In genomic region chr10:52486840-52487611, GRCh38 we compare ENCODE assay signal across 16 cellular contexts.
DNase-seq lines count a peak whose midpoint lies in the region; ATAC-seq, FAIRE-seq and TF ChIP-seq lines count a peak whose summit lies in the region.
"Had no signal": no experiment of that assay in that cellular context is flagged by ENCODE, and none has a peak within 500 bp of the region (broad histone marks: within the 10 kb centered on the region; RNA-seq: fewer than 3 reads in every experiment).

No MANE protein-coding gene starts in this region.

- H3K4me3 ChIP-seq in Caco-2 (ENCODE audit: low read depth, low read length) (no peak overlapping the region), PC-9 (no peak overlapping the region), psoas muscle (no peak overlapping the region), HepG2 (replicated peaks in 1 of 3; ENCODE audit: insufficient read depth in 1 of 3, low read depth in 2 of 3, low read length in 3 of 3) (no peak overlapping the region)
- H3K4me3 ChIP-seq: Peyer's patch had no signal

- no peaks in the 10 kb centered on the region for H3K36me3 Mint-ChIP-seq in Caco-2 (ENCODE audit: insufficient read depth, unreplicated experiment)

- BruUV-seq in Caco-2 (replicated peaks; lab: Mats Ljungman, UMichigan) (no TSS peak), PC-9 (replicated peaks; lab: Mats Ljungman, UMichigan) (TSS peak; percentile 80), HepG2 (replicated peaks; lab: Mats Ljungman, UMichigan) (no TSS peak)

- TF ChIP-seq EP300 in HepG2 (IDR thresholded peaks at IDR 0.05; ENCODE audit: low read depth in 2 of 2, low read length in 2 of 2) (no peak), HepG2 (CRISPR knock-in tag; IDR thresholded peaks at IDR 0.05; ENCODE audit: borderline replicate concordance) (no peak)

- no peaks in the 10 kb centered on the region for H3K27me3 Mint-ChIP-seq in Caco-2 (ENCODE audit: insufficient read depth, unreplicated experiment)

- DNase-seq in Caco-2 (no peak), PC-9 (peak; percentile 15 to 84), epithelial cell of prostate (ENCODE audit: low read depth, low spot score) (peak; percentile 66), psoas muscle (no peak), HepG2 (ENCODE audit: low spot score) (no peak), DMS 273 (lab: John Stamatoyannopoulos, UW; ENCODE audit: unreplicated experiment) (no peak)
- DNase-seq: activated CD4-positive, CD25-positive, alpha-beta regulatory T cell; activated effector memory CD4-positive, alpha-beta T cell treated with Interleukin-2 at 50 U/mL for 16 hours; H7; kidney; NCI-H2029 treated with DMSO at 0.1 percent for 48 hours; Peyer's patch; posterior cingulate gyrus had no signal

- no peak for TF ChIP-seq POLR2A in HepG2 (IDR thresholded peaks at IDR 0.05; ENCODE audit: insufficient read depth in 1 of 2, low read depth in 2 of 2, low read length in 2 of 2)

- peaks cover 4% of the 10 kb centered on the region; the same call in 1 of the 2 replicates for H3F3A ChIP-seq in PC-9 (ENCODE audit: insufficient read depth, low read depth)

- H2AFZ ChIP-seq in PC-9 (0 out of 2 replicates have a peak overlapping the region, but pooled peaks have one; percentile 4), HepG2 (ENCODE audit: low read length) (no peak overlapping the region)

- H3K9ac ChIP-seq in HepG2 (ENCODE audit: insufficient read depth, low read depth, low read length): no peak overlapping the region

- no peaks in the 10 kb centered on the region for H4K20me1 ChIP-seq in PC-9 (ENCODE audit: insufficient read depth)
- H4K20me1 ChIP-seq in HepG2 (ENCODE audit: insufficient read depth, low read length): no peaks in the 10 kb centered on the region

- peak overlapping the region; percentile 39 for H3K27ac Mint-ChIP-seq in Caco-2 (ENCODE audit: unreplicated experiment)

- H3K4me1 Mint-ChIP-seq in Caco-2 (ENCODE audit: low read depth, unreplicated experiment): peaks cover 36% of the 10 kb centered on the region

- POLR2A ChIA-PET in Caco-2 (lab: Charles Lee) (interaction anchor here (1.9 kb wide), 1 partner anchor 173 kb away, joined by 6 read pairs; the partner anchor contains the start of gene DKK1), PC-9 (lab: Charles Lee; ENCODE audit: unreplicated experiment) (interaction anchor here (0.8 kb wide), 1 partner anchor 172 kb away, joined by 4 read pairs; no protein-coding TSS in a partner anchor), HepG2 (lab: Yijun Ruan, JAX) (interaction anchor here (1.1 to 3.9 kb wide), 2 partner anchors 173 to 179 kb away, joined by 3 to 18 read pairs; partner anchors contain the start of gene DKK1)

- peak overlapping the region; percentile 31 for H3K4me2 ChIP-seq in PC-9
- no peak overlapping the region for H3K4me2 ChIP-seq in HepG2 (ENCODE audit: low read depth, low read length)

- TF ChIP-seq CTCF in Caco-2 (IDR thresholded peaks at IDR 0.05; ENCODE audit: insufficient read depth in 1 of 2, low read depth in 1 of 2, low read length in 1 of 2, severe bottlenecking in 1 of 2, unreplicated experiment in 1 of 2) (no peak), PC-9 (conservative IDR thresholded peaks at IDR 0.05) (no peak), psoas muscle (IDR thresholded peaks at IDR 0.05) (no peak), HepG2 (CRISPR knock-in tag; IDR thresholded peaks at IDR 0.05) (no peak)

- H3K36me3 ChIP-seq in Caco-2 (ENCODE audit: control insufficient read depth, insufficient read depth, low read length) (no peaks in the 10 kb centered on the region), PC-9 (ENCODE audit: low read depth) (no peaks in the 10 kb centered on the region), psoas muscle (ENCODE audit: insufficient read depth in 1 of 2, low read depth in 1 of 2) (no peaks in the 10 kb centered on the region), HepG2 (replicated peaks in 1 of 2; ENCODE audit: control insufficient read depth in 1 of 2, insufficient read depth in 2 of 2, low read length in 2 of 2) (no peaks in the 10 kb centered on the region)
- H3K36me3 ChIP-seq: Peyer's patch had no signal

- H3K79me2 ChIP-seq in PC-9 (ENCODE audit: low read depth) (no peaks in the 10 kb centered on the region), HepG2 (ENCODE audit: insufficient read depth, low read length) (no peaks in the 10 kb centered on the region)

- CTCF ChIA-PET in Caco-2 (lab: Charles Lee) (interaction anchor here (0.6 to 4.2 kb wide), 5 partner anchors 10 to 179 kb away, joined by 3 to 68 read pairs (median 3); partner anchors contain the start of gene DKK1), PC-9 (lab: Charles Lee) (interaction anchor here (0.8 to 3.5 kb wide), 4 partner anchors 34 to 179 kb away, joined by 3 to 21 read pairs (median 4); partner anchors contain the start of gene DKK1), HepG2 (lab: Yijun Ruan, JAX; ENCODE audit: low intra/inter-chr PET ratio, low total read pairs) (interaction anchor here (3.4 kb wide), 1 partner anchor 179 kb away, joined by 121 read pairs; no protein-coding TSS in a partner anchor)

- no peak for FAIRE-seq in HepG2 (lab: Jason Lieb, UNC)
- FAIRE-seq: kidney had no signal

- no peaks in the 10 kb centered on the region for H3K27me3 ChIP-seq in Caco-2 (replicated peaks; ENCODE audit: control insufficient read depth, insufficient read depth, low read length)
- no peaks in the 10 kb centered on the region for H3K27me3 ChIP-seq in PC-9 (ENCODE audit: insufficient read depth, low read depth)
- H3K27me3 ChIP-seq in psoas muscle (ENCODE audit: insufficient read depth in 3 of 3, low read length in 2 of 3): no peaks in the 10 kb centered on the region
- H3K27me3 ChIP-seq in HepG2 (ENCODE audit: control insufficient read depth in 1 of 2, insufficient read depth in 2 of 2, low read length in 2 of 2): no peaks in the 10 kb centered on the region
- H3K27me3 ChIP-seq: Peyer's patch had no signal

- no peak for TF ChIP-seq RAD21 in HepG2 (CRISPR knock-in tag; IDR thresholded peaks at IDR 0.05)

- intact Hi-C loops in Caco-2 (cut with micrococcal nuclease; ENCODE audit: unreplicated experiment) (loop anchor here (5.0 kb wide), 1 partner anchor 240 kb away; no protein-coding TSS in a partner anchor), PC-9 (cut with micrococcal nuclease; ENCODE audit: unreplicated experiment) (loop anchor here (1.0 to 2.0 kb wide), 2 partner anchors 32 to 168 kb away; no protein-coding TSS in a partner anchor), psoas muscle (cut with DNase I) (loop anchor here in 1 of 2 donors (5.0 kb wide), 1 partner anchor 180 kb away; no protein-coding TSS in a partner anchor), HepG2 (cut with micrococcal nuclease; ENCODE audit: unreplicated experiment) (loop anchor here (5.0 kb wide), 2 partner anchors 80 to 110 kb away; no protein-coding TSS in a partner anchor)

- no peaks in the 10 kb centered on the region for H3K9me2 ChIP-seq in PC-9 (ENCODE audit: insufficient read depth)

- peaks cover 11% of the 10 kb centered on the region for H3K9me3 Mint-ChIP-seq in Caco-2 (ENCODE audit: unreplicated experiment)

- WGBS in psoas muscle, 3 donors: 86 to 91% (median 88%) methylated on average over 1 of the region's 1 CpG
- 69% methylated on average over 1 of the region's 1 CpG for WGBS in HepG2 (ENCODE audit: low lambda C conversion rate)

- ATAC-seq in psoas muscle (peak; percentile 32 to 80 (median 44)), HepG2 (no peak), HG03108 (IDR thresholded peaks at IDR 0.05; ENCODE audit: unreplicated experiment) (no peak), GM19395 (IDR thresholded peaks at IDR 0.05; ENCODE audit: unreplicated experiment) (no peak)

- H3K4me3 Mint-ChIP-seq in Caco-2 (ENCODE audit: unreplicated experiment): no peak overlapping the region

- no peaks in the 10 kb centered on the region for H3K9me3 ChIP-seq in Caco-2
- peaks cover 4% of the 10 kb centered on the region for H3K9me3 ChIP-seq in PC-9 (ENCODE audit: insufficient read depth, low read depth)
- H3K9me3 ChIP-seq in psoas muscle: no peaks in the 10 kb centered on the region
- H3K9me3 ChIP-seq in HepG2 (ENCODE audit: low read length): no peaks in the 10 kb centered on the region
- H3K9me3 ChIP-seq: Peyer's patch had no signal

- peaks cover 27% of the 10 kb centered on the region for H3K4me1 ChIP-seq in Caco-2
- H3K4me1 ChIP-seq in PC-9 (replicated peaks; ENCODE audit: insufficient read depth): peaks cover 23% of the 10 kb centered on the region
- peaks cover 6% of the 10 kb centered on the region for H3K4me1 ChIP-seq in psoas muscle
- no peaks in the 10 kb centered on the region for H3K4me1 ChIP-seq in HepG2 (ENCODE audit: insufficient read depth, low read length)
- H3K4me1 ChIP-seq: Peyer's patch had no signal

- H3K27ac ChIP-seq in PC-9 (peak overlapping the region; percentile 65), epithelial cell of prostate (peak overlapping the region; percentile 89), psoas muscle (peak overlapping the region; percentile 47), HepG2 (ENCODE audit: extremely low read length, insufficient read depth, low read length) (no peak overlapping the region)
- H3K27ac ChIP-seq: HL-60, Peyer's patch had no signal

- in situ Hi-C loops in HepG2 (cut with HindIII; ENCODE audit: extremely low pct_ligation_motif_present, low pct_unique_long_range_greater_than_20kb): loop anchor here (5.0 kb wide), 1 partner anchor 175 kb away; the partner anchor contains the start of gene DKK1

TF ChIP-seq in HepG2, 621 proteins besides CTCF, POLR2A, EP300 and RAD21 (continues in another document):
- TF ChIP-seq ZSCAN20 (CRISPR knock-in tag; IDR thresholded peaks at IDR 0.05; ENCODE audit: borderline replicate concordance) (no peak), TFAP4 (IDR thresholded peaks at IDR 0.05; ENCODE audit: borderline replicate concordance, low read depth) (no peak), THAP11 (CRISPR knock-in tag; IDR thresholded peaks at IDR 0.05) (no peak)

Comparison
In these comparisons a context has a peak if more than half of its experiments do, and no peak if none do; other contexts are left out.
1. DNase-seq: peak in PC-9 (2 of 2) and epithelial cell of prostate (single experiment); none in Caco-2 (0 of 2), psoas muscle (0 of 2), HepG2 (single experiment) and DMS 273 (single experiment).
2. ATAC-seq: peak in psoas muscle (4 of 4); none in HepG2 (single experiment), HG03108 (single experiment) and GM19395 (single experiment).